Comparison of ENCODE assay signal across 9 cellular contexts in the genomic region with DNA sequence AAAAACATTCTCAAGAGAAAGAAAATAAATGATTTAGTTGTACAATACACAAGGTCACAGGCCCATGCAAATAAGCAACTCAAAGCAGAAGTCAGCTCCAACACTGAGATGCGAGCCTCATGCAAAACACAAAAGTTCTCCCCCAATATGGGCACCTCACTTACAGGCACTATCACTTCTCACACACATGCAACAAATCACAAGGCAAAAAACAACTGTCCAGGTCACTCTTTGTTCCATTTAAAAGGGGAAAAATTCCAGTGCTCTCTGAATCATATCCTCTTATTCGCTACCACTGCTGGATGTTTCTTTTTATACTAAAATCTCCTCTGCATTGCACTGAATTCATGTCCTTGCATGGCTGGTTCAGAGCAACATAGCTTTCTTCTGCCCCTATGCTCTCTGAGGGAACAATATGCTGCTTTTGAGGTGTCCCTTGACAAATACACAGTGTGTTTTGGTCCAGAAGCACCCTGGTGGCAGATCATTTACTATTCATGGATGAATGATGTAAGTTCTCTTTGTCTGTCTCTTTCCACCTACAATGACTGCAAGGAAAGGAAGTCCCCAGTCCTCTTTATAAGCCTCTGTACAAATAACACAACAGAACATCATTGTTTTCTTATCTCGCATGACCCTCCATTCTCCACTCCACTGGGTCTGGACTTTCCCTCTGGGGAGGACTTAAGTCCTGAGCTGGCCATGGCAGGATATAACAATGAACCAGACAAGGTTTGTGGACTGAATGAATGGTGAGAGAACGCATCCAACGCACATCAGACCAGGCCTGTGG.
DNase-seq lines count a peak whose midpoint lies in the region; ATAC-seq and TF ChIP-seq lines count a peak whose summit lies in the region.
"Had no signal": no experiment of that assay in that cellular context is flagged by ENCODE, and none has a peak within 500 bp of the region (broad histone marks: within the 10 kb centered on the region; RNA-seq: fewer than 3 reads in every experiment).

No MANE protein-coding gene starts in this region.

- intact Hi-C loops in A673 (cut with micrococcal nuclease; ENCODE audit: unreplicated experiment): no loop called here

- H3K36me3 Mint-ChIP-seq in CD8-positive, alpha-beta memory T cell: peaks cover 0 to 47% (median 12%) of the 10 kb centered on the region in 3 donors

- no TSS peak for BruUV-seq in A673 (replicated peaks; lab: Mats Ljungman, UMichigan)

- H3K9me3 Mint-ChIP-seq in CD8-positive, alpha-beta memory T cell: no peaks in the 10 kb centered on the region

- POLR2A ChIA-PET in CD8-positive, alpha-beta memory T cell (lab: Charles Lee): no interaction called here
- POLR2A ChIA-PET in A673 (lab: Charles Lee; ENCODE audit: low non-redundant PET): no interaction called here

- no peak overlapping the region for H3K4me3 Mint-ChIP-seq in CD8-positive, alpha-beta memory T cell

- in situ Hi-C loops in brain microvascular endothelial cell (cut with HindIII; ENCODE audit: low pct_ligation_motif_present, low sequenced_read_pairs): no loop called here

- no peaks in the 10 kb centered on the region for H3K27me3 Mint-ChIP-seq in CD8-positive, alpha-beta memory T cell

- no peaks in the 10 kb centered on the region for H3K4me1 ChIP-seq in CD8-positive, alpha-beta memory T cell (ENCODE audit: insufficient read depth, low read length)
- peaks cover 4% of the 10 kb centered on the region for H3K4me1 ChIP-seq in A673 (ENCODE audit: insufficient read depth, low read length, poor library complexity, severe bottlenecking)

- H3K27me3 ChIP-seq in CD8-positive, alpha-beta memory T cell (ENCODE audit: insufficient read depth, low read length, poor library complexity, severe bottlenecking): no peaks in the 10 kb centered on the region
- H3K27me3 ChIP-seq in brain microvascular endothelial cell (replicated peaks) (no peaks in the 10 kb centered on the region), MG63 (no peaks in the 10 kb centered on the region), A673 (replicated peaks; ENCODE audit: insufficient read depth, low read depth, low read length, poor library complexity) (no peaks in the 10 kb centered on the region)
- H3K27me3 ChIP-seq: heart right ventricle had no signal

- peak; percentile 55 for ATAC-seq in GM19324 (IDR thresholded peaks at IDR 0.05; ENCODE audit: low FRiP score, unreplicated experiment)
- ATAC-seq in HG03280 (IDR thresholded peaks at IDR 0.05; ENCODE audit: unreplicated experiment): peak; percentile 68

- H3K9me3 ChIP-seq in CD8-positive, alpha-beta memory T cell (ENCODE audit: low read length): no peaks in the 10 kb centered on the region
- no peaks in the 10 kb centered on the region for H3K9me3 ChIP-seq in MG63
- no peaks in the 10 kb centered on the region for H3K9me3 ChIP-seq in A673 (ENCODE audit: low read depth, low read length, poor library complexity, severe bottlenecking)
- H3K9me3 ChIP-seq: heart right ventricle had no signal

- CTCF ChIA-PET in CD8-positive, alpha-beta memory T cell (lab: Charles Lee): interaction anchor here (0.7 to 1.0 kb wide), 2 partner anchors 168 to 251 kb away, joined by 3 read pairs; no protein-coding TSS in a partner anchor
- CTCF ChIA-PET in A673 (lab: Charles Lee): no interaction called here

- no peak for DNase-seq in CD8-positive, alpha-beta memory T cell
- no peak for DNase-seq in brain microvascular endothelial cell
- no peak for DNase-seq in anterior cingulate cortex (lab: John Stamatoyannopoulos, UW)
- no peak for DNase-seq in NCI-H2227 (lab: John Stamatoyannopoulos, UW; ENCODE audit: unreplicated experiment)
- DNase-seq in MG63: no peak
- DNase-seq in A673 (ENCODE audit: low spot score): no peak
- DNase-seq: heart right ventricle had no signal

- H3K27ac ChIP-seq in CD8-positive, alpha-beta memory T cell (ENCODE audit: low read depth, low read length): no peak overlapping the region
- H3K27ac ChIP-seq in brain microvascular endothelial cell (peak overlapping the region; percentile 38), A673 (ENCODE audit: low read depth, low read length, poor library complexity, severe bottlenecking) (no peak overlapping the region)

- no peak overlapping the region for H3K4me3 ChIP-seq in CD8-positive, alpha-beta memory T cell (ENCODE audit: low read length)
- H3K4me3 ChIP-seq in brain microvascular endothelial cell (ENCODE audit: low read depth, low read length) (no peak overlapping the region), MG63 (no peak overlapping the region), A673 (ENCODE audit: low read depth, low read length, poor library complexity, severe bottlenecking) (no peak overlapping the region)
- H3K4me3 ChIP-seq: heart right ventricle had no signal

- H3K4me1 Mint-ChIP-seq in CD8-positive, alpha-beta memory T cell: peaks cover 6 to 18% (median 13%) of the 10 kb centered on the region in 3 donors

- peak overlapping the region in 6 of 8 donors; percentile 19 to 61 (median 41) for H3K27ac Mint-ChIP-seq in CD8-positive, alpha-beta memory T cell

- TF ChIP-seq CTCF in brain microvascular endothelial cell (IDR thresholded peaks at IDR 0.05; ENCODE audit: low read depth, low read length, missing control alignments): no peak
- no peak for TF ChIP-seq CTCF in A673 (conservative IDR thresholded peaks at IDR 0.05; ENCODE audit: low read depth, low read length)

- H3K36me3 ChIP-seq in CD8-positive, alpha-beta memory T cell (ENCODE audit: insufficient read depth, low read length): no peaks in the 10 kb centered on the region
- H3K36me3 ChIP-seq in brain microvascular endothelial cell (replicated peaks) (peaks cover 10% of the 10 kb centered on the region), MG63 (peaks cover 22% of the 10 kb centered on the region), A673 (ENCODE audit: insufficient read depth, low read length, poor library complexity, severe bottlenecking) (no peaks in the 10 kb centered on the region)
